10 cellular contexts compared by ENCODE assay signal in the genomic region with DNA sequence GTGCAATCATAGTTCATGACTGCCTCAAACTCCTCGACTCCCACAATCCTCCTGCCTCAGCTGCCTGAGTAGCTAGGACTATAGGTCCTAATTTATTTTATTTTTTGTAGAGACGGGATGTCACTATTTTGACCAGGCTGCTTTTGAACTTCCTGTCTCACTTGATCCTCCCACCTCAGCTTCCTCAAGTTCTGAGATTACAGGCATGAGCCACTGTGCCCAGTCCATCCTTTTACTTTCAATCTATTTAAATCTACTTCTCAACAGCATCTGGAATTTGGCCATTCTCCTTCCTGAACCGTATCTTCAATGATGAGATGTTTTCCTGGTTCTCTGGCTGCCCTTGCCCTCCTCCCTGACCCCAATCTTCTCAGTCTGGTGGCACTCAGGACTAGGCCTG. TPM values are rescaled to one million over a fixed set of nuclear protein-coding genes. Genes with fewer than 3 reads are reported as not detected.
DNase-seq lines count a peak whose midpoint lies in the region; ATAC-seq and TF ChIP-seq lines count a peak whose summit lies in the region.
"Had no signal": no experiment of that assay in that cellular context is flagged by ENCODE, and none has a peak within 500 bp of the region (broad histone marks: within the 10 kb centered on the region; RNA-seq: fewer than 3 reads in every experiment).

No MANE protein-coding gene starts in this region.

- TF ChIP-seq POLR2A in stomach (IDR thresholded peaks at IDR 0.05) = no peak

- no peaks in the 10 kb centered on the region for H3K9me3 Mint-ChIP-seq in activated T-cell treated with anti-CD3 and anti-CD28 coated beads, Interleukin-2, amount 50 U/mL, for 4 hours
- no peaks in the 10 kb centered on the region for H3K9me3 Mint-ChIP-seq in endodermal cell

- H3K4me3 ChIP-seq in endodermal cell (ENCODE audit: low read length) = no peak overlapping the region
- peak overlapping the region in 3 of 4 donors; percentile 71 to 91 (median 75) for H3K4me3 ChIP-seq in stomach

- H3K4me1 ChIP-seq in endodermal cell (ENCODE audit: control insufficient read depth, insufficient read depth, low read length) (peaks cover 10% of the 10 kb centered on the region), stomach (peaks cover 31 to 51% (median 46%) of the 10 kb centered on the region in 4 donors)

- no peak overlapping the region for H3K9ac ChIP-seq in endodermal cell (ENCODE audit: extremely low read depth, low read length, poor library complexity, severe bottlenecking)

- H3K36me3 ChIP-seq in endodermal cell (ENCODE audit: control insufficient read depth, insufficient read depth, low read length) = no peaks in the 10 kb centered on the region
- no peaks in the 10 kb centered on the region for H3K36me3 ChIP-seq in stomach

- H3K27ac ChIP-seq in endodermal cell (ENCODE audit: low read depth, low read length) (no peak overlapping the region), stomach (peak overlapping the region; percentile 70 to 86 (median 83))

- H3K4me1 Mint-ChIP-seq in activated T-cell treated with anti-CD3 and anti-CD28 coated beads, Interleukin-2, amount 50 U/mL, for 4 hours (ENCODE audit: low read depth) = peaks cover 35% of the 10 kb centered on the region
- peaks cover 17% of the 10 kb centered on the region for H3K4me1 Mint-ChIP-seq in endodermal cell

- peak overlapping the region; percentile 92 for H3K4me3 Mint-ChIP-seq in activated T-cell treated with anti-CD3 and anti-CD28 coated beads, Interleukin-2, amount 50 U/mL, for 4 hours
- no peak overlapping the region for H3K4me3 Mint-ChIP-seq in endodermal cell

- TF ChIP-seq CTCF in endodermal cell (conservative IDR thresholded peaks at IDR 0.05) (no peak), stomach (IDR thresholded peaks at IDR 0.05) (no peak)

- H3K27me3 Mint-ChIP-seq in activated T-cell treated with anti-CD3 and anti-CD28 coated beads, Interleukin-2, amount 50 U/mL, for 4 hours (ENCODE audit: low read depth) = no peaks in the 10 kb centered on the region
- H3K27me3 Mint-ChIP-seq in endodermal cell (ENCODE audit: insufficient read depth) = peaks cover 11% of the 10 kb centered on the region

- no peak for DNase-seq in activated T-cell treated with anti-CD3 and anti-CD28 coated beads, Interleukin-2, amount 50 U/mL, for 4 hours
- no peak for DNase-seq in activated T-cell treated with anti-CD3 and anti-CD28 coated beads for 4 hours
- peak; percentile 40 for DNase-seq in RKO (ENCODE audit: low spot score)
- no peak for DNase-seq in endodermal cell
- no peak for DNase-seq in stomach
- DNase-seq in stimulated activated CD4-positive, alpha-beta T cell treated with anti-CD3 and anti-CD28 coated beads, Interleukin-15, amount 100 ng/mL, for 24 hours = no peak
- DNase-seq in NCI-H2196 treated with DMSO at 0.1 percent for 48 hours (lab: John Stamatoyannopoulos, UW; ENCODE audit: unreplicated experiment) = no peak
- DNase-seq: caudate nucleus had no signal

- no peak for TF ChIP-seq EP300 in stomach (IDR thresholded peaks at IDR 0.05)

- H3K36me3 Mint-ChIP-seq in activated T-cell treated with anti-CD3 and anti-CD28 coated beads, Interleukin-2, amount 50 U/mL, for 4 hours (ENCODE audit: insufficient read depth) = peaks cover 2% of the 10 kb centered on the region
- peaks cover 2% of the 10 kb centered on the region for H3K36me3 Mint-ChIP-seq in endodermal cell (ENCODE audit: low read depth)

- intact Hi-C loops in stomach (cut with DNase I; ENCODE audit: low total_unique reads) = no loop called here

- H3K27me3 ChIP-seq in endodermal cell (ENCODE audit: control insufficient read depth, insufficient read depth, low read length, poor library complexity, severe bottlenecking) (no peaks in the 10 kb centered on the region), stomach (peaks cover 0 to 18% (median 3%) of the 10 kb centered on the region in 3 donors)

- H3K27ac Mint-ChIP-seq in endodermal cell = peak overlapping the region; percentile 37

- WGBS in endodermal cell (ENCODE audit: insufficient coverage in 1 of 2, insufficient read length in 1 of 2), 2 experiments = 90 to 92% methylated on average over 3 of the region's 3 CpGs
- WGBS in stomach, 5 donors = 25 to 37% (median 33%) methylated on average over 3 of the region's 3 CpGs

- ATAC-seq in activated T-cell treated with anti-CD3 and anti-CD28 coated beads, Interleukin-2, amount 50 U/mL, for 4 hours = no peak
- ATAC-seq in HG02885 (IDR thresholded peaks at IDR 0.05; ENCODE audit: poor library complexity, unreplicated experiment) = no peak

- H3K9me3 ChIP-seq in endodermal cell (ENCODE audit: control insufficient read depth, low read length) = no peaks in the 10 kb centered on the region
- peaks cover 0 to 13% (median 9%) of the 10 kb centered on the region in 4 donors for H3K9me3 ChIP-seq in stomach

RNA-seq across cellular contexts. Expression of gene GRIN1, which starts 12.2 kb away (rescaled TPM):
- total RNA-seq in activated T-cell treated with anti-CD3 and anti-CD28 coated beads, Interleukin-2, amount 50 U/mL, for 4 hours = under 1 TPM in 2 of 3 donors, not detected in 1; 0.13 to 0.26 TPM
- under 1 TPM; 0.35 to 0.73 TPM for total RNA-seq in endodermal cell
- polyA plus RNA-seq in endodermal cell (2013, experiment 1 of 2) = 0.04 TPM
- 0.12 TPM for polyA plus RNA-seq in endodermal cell (2013, experiment 2 of 2)
- total RNA-seq in stomach = under 1 TPM in 1 of 5 donors, not detected in 4; 0.55 TPM
- polyA plus RNA-seq in stomach = under 1 TPM in 2 of 3 donors, not detected in 1; 0.25 to 0.31 TPM

RNA-seq across cellular contexts. Expression of gene DPP7, which starts 12.3 kb away (rescaled TPM):
- total RNA-seq in activated T-cell treated with anti-CD3 and anti-CD28 coated beads, Interleukin-2, amount 50 U/mL, for 4 hours = 100 to 1,000 TPM; 352 to 394 (median 392) TPM
- total RNA-seq in endodermal cell (10 to 100 TPM; 20.1 to 30.6 TPM), stomach (100 to 1,000 TPM in 3 of 5 donors, 10 to 100 TPM in 2; 25.9 to 251 (median 103) TPM)
- polyA plus RNA-seq in endodermal cell (2013, experiment 1 of 2) = 28.4 TPM
- 21.6 TPM for polyA plus RNA-seq in endodermal cell (2013, experiment 2 of 2)
- 100 to 1,000 TPM; 325 to 346 (median 338) TPM for polyA plus RNA-seq in stomach

RNA-seq across cellular contexts. Expression of gene MAN1B1, which starts 40.0 kb away (rescaled TPM):
- 10 to 100 TPM; 30.7 to 34.0 (median 33.5) TPM for total RNA-seq in activated T-cell treated with anti-CD3 and anti-CD28 coated beads, Interleukin-2, amount 50 U/mL, for 4 hours
- 10 to 100 TPM; 62.1 to 63.5 TPM for total RNA-seq in endodermal cell
- polyA plus RNA-seq in endodermal cell (2013, experiment 1 of 2) = 44.7 TPM
- 43.9 TPM for polyA plus RNA-seq in endodermal cell (2013, experiment 2 of 2)
- total RNA-seq in stomach = 100 to 1,000 TPM in 1 of 5 donors, 10 to 100 TPM in 3, 1 to 10 TPM in 1; 4.7 to 167 (median 44.6) TPM
- 10 to 100 TPM; 22.8 to 52.6 (median 35.0) TPM for polyA plus RNA-seq in stomach

RNA-seq across cellular contexts. Expression of gene LRRC26, which starts 43.1 kb away (rescaled TPM):
- total RNA-seq in activated T-cell treated with anti-CD3 and anti-CD28 coated beads, Interleukin-2, amount 50 U/mL, for 4 hours = under 1 TPM in 1 of 3 donors, not detected in 2; 0.18 TPM
- total RNA-seq in endodermal cell (under 1 TPM in 1 of 2 donors, not detected in 1; 0.53 TPM), stomach (100 to 1,000 TPM in 1 of 5 donors, 10 to 100 TPM in 1, 1 to 10 TPM in 1, not detected in 2; 2.6 to 440 (median 11.2) TPM)
- 0.39 TPM for polyA plus RNA-seq in endodermal cell (2013, experiment 1 of 2)
- not detected for polyA plus RNA-seq in endodermal cell (2013, experiment 2 of 2)
- 1 to 10 TPM in 2 of 3 donors, under 1 TPM in 1; 1.00 to 7.7 (median 3.7) TPM for polyA plus RNA-seq in stomach
- total RNA-seq: T-helper 2 cell treated with Interferon-gamma antibody and Interleukin-4, amounts not matched to agents 100 ng/mL and 5 ng/mL, for 36 hours had no signal

RNA-seq across cellular contexts. Expression of gene TMEM210, which starts 45.1 kb away (rescaled TPM):
- not detected for total RNA-seq in activated T-cell treated with anti-CD3 and anti-CD28 coated beads, Interleukin-2, amount 50 U/mL, for 4 hours
- under 1 TPM in 1 of 2 donors, not detected in 1; 0.62 TPM for total RNA-seq in endodermal cell
- polyA plus RNA-seq in endodermal cell (2013, experiment 1 of 2) = not detected
- polyA plus RNA-seq in endodermal cell (2013, experiment 2 of 2) = not detected
- not detected for total RNA-seq in stomach
- not detected for polyA plus RNA-seq in stomach
- total RNA-seq: T-helper 2 cell treated with Interferon-gamma antibody and Interleukin-4, amounts not matched to agents 100 ng/mL and 5 ng/mL, for 36 hours had no signal
